4 cellular contexts compared by ENCODE assay signal in the genomic region with DNA sequence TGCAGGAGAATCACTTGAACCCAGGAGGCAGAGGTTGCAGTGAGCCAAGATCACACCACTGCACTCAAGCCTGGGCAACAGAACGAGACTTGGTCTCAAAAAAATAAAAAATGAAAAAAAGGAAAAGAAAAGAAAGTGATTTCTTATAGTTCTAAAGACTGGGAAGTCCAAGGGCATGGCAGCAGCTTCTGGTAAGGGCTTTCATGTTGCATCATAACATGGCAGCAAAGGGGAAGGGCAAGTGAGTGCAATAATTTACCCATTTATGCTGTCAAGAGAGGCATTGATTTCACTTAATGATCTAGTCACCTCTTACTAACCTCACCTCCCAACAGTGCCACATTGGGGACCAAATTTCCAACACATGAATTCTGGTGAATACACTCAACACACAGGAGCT.
TF ChIP-seq lines count a peak whose summit lies in the region.

No MANE protein-coding gene starts in this region.

TF ChIP-seq in HepG2, 621 proteins besides CTCF, POLR2A, EP300 and RAD21 (continues in another document):
- TF ChIP-seq, protein P1, sequence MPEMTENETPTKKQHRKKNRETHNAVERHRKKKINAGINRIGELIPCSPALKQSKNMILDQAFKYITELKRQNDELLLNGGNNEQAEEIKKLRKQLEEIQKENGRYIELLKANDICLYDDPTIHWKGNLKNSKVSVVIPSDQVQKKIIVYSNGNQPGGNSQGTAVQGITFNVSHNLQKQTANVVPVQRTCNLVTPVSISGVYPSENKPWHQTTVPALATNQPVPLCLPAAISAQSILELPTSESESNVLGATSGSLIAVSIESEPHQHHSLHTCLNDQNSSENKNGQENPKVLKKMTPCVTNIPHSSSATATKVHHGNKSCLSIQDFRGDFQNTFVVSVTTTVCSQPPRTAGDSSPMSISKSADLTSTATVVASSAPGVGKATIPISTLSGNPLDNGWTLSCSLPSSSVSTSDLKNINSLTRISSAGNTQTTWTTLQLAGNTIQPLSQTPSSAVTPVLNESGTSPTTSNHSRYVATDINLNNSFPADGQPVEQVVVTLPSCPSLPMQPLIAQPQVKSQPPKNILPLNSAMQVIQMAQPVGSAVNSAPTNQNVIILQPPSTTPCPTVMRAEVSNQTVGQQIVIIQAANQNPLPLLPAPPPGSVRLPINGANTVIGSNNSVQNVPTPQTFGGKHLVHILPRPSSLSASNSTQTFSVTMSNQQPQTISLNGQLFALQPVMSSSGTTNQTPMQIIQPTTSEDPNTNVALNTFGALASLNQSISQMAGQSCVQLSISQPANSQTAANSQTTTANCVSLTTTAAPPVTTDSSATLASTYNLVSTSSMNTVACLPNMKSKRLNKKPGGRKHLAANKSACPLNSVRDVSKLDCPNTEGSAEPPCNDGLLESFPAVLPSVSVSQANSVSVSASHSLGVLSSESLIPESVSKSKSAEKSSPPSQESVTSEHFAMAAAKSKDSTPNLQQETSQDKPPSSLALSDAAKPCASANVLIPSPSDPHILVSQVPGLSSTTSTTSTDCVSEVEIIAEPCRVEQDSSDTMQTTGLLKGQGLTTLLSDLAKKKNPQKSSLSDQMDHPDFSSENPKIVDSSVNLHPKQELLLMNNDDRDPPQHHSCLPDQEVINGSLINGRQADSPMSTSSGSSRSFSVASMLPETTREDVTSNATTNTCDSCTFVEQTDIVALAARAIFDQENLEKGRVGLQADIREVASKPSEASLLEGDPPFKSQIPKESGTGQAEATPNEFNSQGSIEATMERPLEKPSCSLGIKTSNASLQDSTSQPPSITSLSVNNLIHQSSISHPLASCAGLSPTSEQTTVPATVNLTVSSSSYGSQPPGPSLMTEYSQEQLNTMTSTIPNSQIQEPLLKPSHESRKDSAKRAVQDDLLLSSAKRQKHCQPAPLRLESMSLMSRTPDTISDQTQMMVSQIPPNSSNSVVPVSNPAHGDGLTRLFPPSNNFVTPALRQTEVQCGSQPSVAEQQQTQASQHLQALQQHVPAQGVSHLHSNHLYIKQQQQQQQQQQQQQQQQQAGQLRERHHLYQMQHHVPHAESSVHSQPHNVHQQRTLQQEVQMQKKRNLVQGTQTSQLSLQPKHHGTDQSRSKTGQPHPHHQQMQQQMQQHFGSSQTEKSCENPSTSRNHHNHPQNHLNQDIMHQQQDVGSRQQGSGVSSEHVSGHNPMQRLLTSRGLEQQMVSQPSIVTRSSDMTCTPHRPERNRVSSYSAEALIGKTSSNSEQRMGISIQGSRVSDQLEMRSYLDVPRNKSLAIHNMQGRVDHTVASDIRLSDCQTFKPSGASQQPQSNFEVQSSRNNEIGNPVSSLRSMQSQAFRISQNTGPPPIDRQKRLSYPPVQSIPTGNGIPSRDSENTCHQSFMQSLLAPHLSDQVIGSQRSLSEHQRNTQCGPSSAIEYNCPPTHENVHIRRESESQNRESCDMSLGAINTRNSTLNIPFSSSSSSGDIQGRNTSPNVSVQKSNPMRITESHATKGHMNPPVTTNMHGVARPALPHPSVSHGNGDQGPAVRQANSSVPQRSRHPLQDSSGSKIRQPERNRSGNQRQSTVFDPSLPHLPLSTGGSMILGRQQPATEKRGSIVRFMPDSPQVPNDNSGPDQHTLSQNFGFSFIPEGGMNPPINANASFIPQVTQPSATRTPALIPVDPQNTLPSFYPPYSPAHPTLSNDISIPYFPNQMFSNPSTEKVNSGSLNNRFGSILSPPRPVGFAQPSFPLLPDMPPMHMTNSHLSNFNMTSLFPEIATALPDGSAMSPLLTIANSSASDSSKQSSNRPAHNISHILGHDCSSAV (CRISPR knock-in tag; IDR thresholded peaks at IDR 0.05; ENCODE audit: borderline replicate concordance), result no peak

TF ChIP-seq in HCT116, 20 proteins besides CTCF, POLR2A, EP300 and RAD21:
- TF ChIP-seq CBX3 (IDR thresholded peaks at IDR 0.05; ENCODE audit: low read depth), result peak; percentile 40; the same call in 1 of the 2 replicates
- TF ChIP-seq, protein P2, sequence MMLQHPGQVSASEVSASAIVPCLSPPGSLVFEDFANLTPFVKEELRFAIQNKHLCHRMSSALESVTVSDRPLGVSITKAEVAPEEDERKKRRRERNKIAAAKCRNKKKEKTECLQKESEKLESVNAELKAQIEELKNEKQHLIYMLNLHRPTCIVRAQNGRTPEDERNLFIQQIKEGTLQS (IDR thresholded peaks at IDR 0.05), result no peak

TF ChIP-seq in HEK293, 187 proteins besides CTCF, POLR2A, EP300 and RAD21:
- TF ChIP-seq ZNF394 (tag by site-specific recombination; IDR thresholded peaks at IDR 0.05; ENCODE audit: borderline replicate concordance) (no peak), TRIM28 (IDR thresholded peaks at IDR 0.05; ENCODE audit: borderline replicate concordance, low read length) (peak; percentile 22; the same call in 1 of the 2 replicates), PRDM1 (tag by site-specific recombination; IDR thresholded peaks at IDR 0.05) (0 out of 2 replicates have a peak, but pooled peaks have one; percentile 5), MZF1 (tag by site-specific recombination; IDR thresholded peaks at IDR 0.05; ENCODE audit: borderline replicate concordance) (no peak), ZNF768 (tag by site-specific recombination; IDR thresholded peaks at IDR 0.05) (no peak), SETDB1 (IDR thresholded peaks at IDR 0.05; ENCODE audit: insufficient read length, low read length) (peak; percentile 84), BCL11B (tag by site-specific recombination; IDR thresholded peaks at IDR 0.05; ENCODE audit: low read depth) (no peak), GFI1B (tag by site-specific recombination; IDR thresholded peaks at IDR 0.05) (no peak), YY2 (tag by site-specific recombination; IDR thresholded peaks at IDR 0.05) (no peak), ZNF76 (tag by site-specific recombination; IDR thresholded peaks at IDR 0.05; ENCODE audit: borderline replicate concordance, low read depth) (no peak), KLF8 (tag by site-specific recombination; IDR thresholded peaks at IDR 0.05) (no peak), GLIS1 (tag by site-specific recombination; IDR thresholded peaks at IDR 0.05) (no peak), ZNF132 (tag by site-specific recombination; IDR thresholded peaks at IDR 0.05; ENCODE audit: borderline replicate concordance) (no peak)
- TF ChIP-seq, protein P3, sequence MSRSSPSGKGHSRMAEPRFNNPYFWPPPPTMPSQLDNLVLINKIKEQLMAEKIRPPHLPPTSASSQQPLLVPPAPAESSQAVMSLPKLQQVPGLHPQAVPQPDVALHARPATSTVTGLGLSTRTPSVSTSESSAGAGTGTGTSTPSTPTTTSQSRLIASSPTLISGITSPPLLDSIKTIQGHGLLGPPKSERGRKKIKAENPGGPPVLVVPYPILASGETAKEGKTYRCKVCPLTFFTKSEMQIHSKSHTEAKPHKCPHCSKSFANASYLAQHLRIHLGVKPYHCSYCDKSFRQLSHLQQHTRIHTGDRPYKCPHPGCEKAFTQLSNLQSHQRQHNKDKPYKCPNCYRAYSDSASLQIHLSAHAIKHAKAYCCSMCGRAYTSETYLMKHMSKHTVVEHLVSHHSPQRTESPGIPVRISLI (tag by site-specific recombination; IDR thresholded peaks at IDR 0.05), result no peak
- TF ChIP-seq, protein P4, sequence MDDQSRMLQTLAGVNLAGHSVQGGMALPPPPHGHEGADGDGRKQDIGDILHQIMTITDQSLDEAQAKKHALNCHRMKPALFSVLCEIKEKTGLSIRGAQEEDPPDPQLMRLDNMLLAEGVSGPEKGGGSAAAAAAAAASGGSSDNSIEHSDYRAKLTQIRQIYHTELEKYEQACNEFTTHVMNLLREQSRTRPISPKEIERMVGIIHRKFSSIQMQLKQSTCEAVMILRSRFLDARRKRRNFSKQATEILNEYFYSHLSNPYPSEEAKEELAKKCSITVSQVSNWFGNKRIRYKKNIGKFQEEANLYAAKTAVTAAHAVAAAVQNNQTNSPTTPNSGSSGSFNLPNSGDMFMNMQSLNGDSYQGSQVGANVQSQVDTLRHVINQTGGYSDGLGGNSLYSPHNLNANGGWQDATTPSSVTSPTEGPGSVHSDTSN (CRISPR knock-in tag; IDR thresholded peaks at IDR 0.05), result no peak
- TF ChIP-seq, protein P5, sequence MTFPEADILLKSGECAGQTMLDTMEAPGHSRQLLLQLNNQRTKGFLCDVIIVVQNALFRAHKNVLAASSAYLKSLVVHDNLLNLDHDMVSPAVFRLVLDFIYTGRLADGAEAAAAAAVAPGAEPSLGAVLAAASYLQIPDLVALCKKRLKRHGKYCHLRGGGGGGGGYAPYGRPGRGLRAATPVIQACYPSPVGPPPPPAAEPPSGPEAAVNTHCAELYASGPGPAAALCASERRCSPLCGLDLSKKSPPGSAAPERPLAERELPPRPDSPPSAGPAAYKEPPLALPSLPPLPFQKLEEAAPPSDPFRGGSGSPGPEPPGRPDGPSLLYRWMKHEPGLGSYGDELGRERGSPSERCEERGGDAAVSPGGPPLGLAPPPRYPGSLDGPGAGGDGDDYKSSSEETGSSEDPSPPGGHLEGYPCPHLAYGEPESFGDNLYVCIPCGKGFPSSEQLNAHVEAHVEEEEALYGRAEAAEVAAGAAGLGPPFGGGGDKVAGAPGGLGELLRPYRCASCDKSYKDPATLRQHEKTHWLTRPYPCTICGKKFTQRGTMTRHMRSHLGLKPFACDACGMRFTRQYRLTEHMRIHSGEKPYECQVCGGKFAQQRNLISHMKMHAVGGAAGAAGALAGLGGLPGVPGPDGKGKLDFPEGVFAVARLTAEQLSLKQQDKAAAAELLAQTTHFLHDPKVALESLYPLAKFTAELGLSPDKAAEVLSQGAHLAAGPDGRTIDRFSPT (tag by site-specific recombination; IDR thresholded peaks at IDR 0.05), result no peak

TF ChIP-seq in K562, 482 proteins besides CTCF, POLR2A, EP300 and RAD21:
- TF ChIP-seq CBX3 (IDR thresholded peaks at IDR 0.05; ENCODE audit: borderline replicate concordance in 1 of 2, low read length in 2 of 2) (peak in 1 of 2 experiments; percentile 71; a peak in 1 of 3 replicates), CBX5 (IDR thresholded peaks at IDR 0.05; ENCODE audit: borderline replicate concordance, low read depth) (0 out of 2 replicates have a peak, but pooled peaks have one; percentile 48), TRIM24 (IDR thresholded peaks at IDR 0.05) (peak; percentile 79 to 80; a peak in 3 of 4 replicates), LARP7 (IDR thresholded peaks at IDR 0.05) (no peak), CEBPG (CRISPR knock-in tag; IDR thresholded peaks at IDR 0.05) (peak; percentile 64), CEBPG (tag; conservative IDR thresholded peaks at IDR 0.05 in 1 of 2, IDR thresholded peaks at IDR 0.05 in 1 of 2) (peak; percentile 59 to 76), ZNF445 (CRISPR knock-in tag; IDR thresholded peaks at IDR 0.05; ENCODE audit: low read depth) (no peak), HNRNPLL (IDR thresholded peaks at IDR 0.05; ENCODE audit: low read depth, low read length, poor library complexity, severe bottlenecking) (no peak), CEBPB (tag; IDR thresholded peaks at IDR 0.05) (peak; percentile 74)
- TF ChIP-seq, protein P6, sequence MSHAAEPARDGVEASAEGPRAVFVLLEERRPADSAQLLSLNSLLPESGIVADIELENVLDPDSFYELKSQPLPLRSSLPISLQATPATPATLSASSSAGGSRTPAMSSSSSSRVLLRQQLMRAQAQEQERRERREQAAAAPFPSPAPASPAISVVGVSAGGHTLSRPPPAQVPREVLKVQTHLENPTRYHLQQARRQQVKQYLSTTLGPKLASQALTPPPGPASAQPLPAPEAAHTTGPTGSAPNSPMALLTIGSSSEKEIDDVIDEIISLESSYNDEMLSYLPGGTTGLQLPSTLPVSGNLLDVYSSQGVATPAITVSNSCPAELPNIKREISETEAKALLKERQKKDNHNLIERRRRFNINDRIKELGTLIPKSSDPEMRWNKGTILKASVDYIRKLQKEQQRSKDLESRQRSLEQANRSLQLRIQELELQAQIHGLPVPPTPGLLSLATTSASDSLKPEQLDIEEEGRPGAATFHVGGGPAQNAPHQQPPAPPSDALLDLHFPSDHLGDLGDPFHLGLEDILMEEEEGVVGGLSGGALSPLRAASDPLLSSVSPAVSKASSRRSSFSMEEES (CRISPR knock-in tag; IDR thresholded peaks at IDR 0.05), result no peak
- TF ChIP-seq, protein P2 (IDR thresholded peaks at IDR 0.05), result peak; percentile 42
- TF ChIP-seq, protein P2 (CRISPR knock-in tag; conservative IDR thresholded peaks at IDR 0.05), result no peak
